16 cellular contexts compared by ENCODE assay signal in genomic region chr12:84730561-84731162, GRCh38.
A peak's percentile ranks its signal among the peaks of the same experiment; 100 is the strongest.
DNase-seq lines count a peak whose midpoint lies in the region; ATAC-seq and TF ChIP-seq lines count a peak whose summit lies in the region.
"Had no signal": no experiment of that assay in that cellular context is flagged by ENCODE, and none has a peak within 500 bp of the region (broad histone marks: within the 10 kb centered on the region; RNA-seq: fewer than 3 reads in every experiment).

No MANE protein-coding gene starts in this region.

- ATAC-seq in stimulated activated naive CD8-positive, alpha-beta T cell treated with anti-CD3 and anti-CD28 coated beads, Interleukin-15, amount 100 ng/mL, for 72 hours = no peak
- ATAC-seq: A549; CD8-positive, alpha-beta T cell had no signal

- DNase-seq in ELF-1 (ENCODE audit: low read depth, low spot score) (peak; percentile 39), NT2/D1 (ENCODE audit: low read depth, low spot score) (peak; percentile 18), endodermal cell (peak; percentile 56), mesothelial cell of epicardium (ENCODE audit: low spot score in 2 of 2, unreplicated experiment in 2 of 2) (no peak), NCI-H2171 (lab: John Stamatoyannopoulos, UW) (no peak), inferior parietal cortex (ENCODE audit: extremely low spot score) (no peak)
- DNase-seq in stimulated activated naive CD8-positive, alpha-beta T cell treated with anti-CD3 and anti-CD28 coated beads, Interleukin-15, amount 100 ng/mL, for 72 hours = no peak
- DNase-seq: CD8-positive, alpha-beta T cell; IMR-90; NCI-H187 treated with DMSO at 0.1 percent for 48 hours; NCI-H526 treated with DMSO at 0.1 percent for 48 hours; NK-92 treated with Interleukin-12 subunit alpha and Interleukin-12 subunit beta, amount 100 ng/mL, for 24 hours; RPMI8226; SIG-M5 had no signal

- no peak overlapping the region for H3K4me3 Mint-ChIP-seq in endodermal cell
- H3K4me3 Mint-ChIP-seq in mesothelial cell of epicardium = no peak overlapping the region
- no peak overlapping the region for H3K4me3 Mint-ChIP-seq in stimulated activated naive CD8-positive, alpha-beta T cell treated with anti-CD3 and anti-CD28 coated beads, Interleukin-15, amount 100 ng/mL, for 72 hours
- H3K4me3 Mint-ChIP-seq: CD8-positive, alpha-beta T cell had no signal

- H3K27ac Mint-ChIP-seq in endodermal cell (no peak overlapping the region), mesothelial cell of epicardium (peak overlapping the region; percentile 23)
- no peak overlapping the region for H3K27ac Mint-ChIP-seq in stimulated activated naive CD8-positive, alpha-beta T cell treated with anti-CD3 and anti-CD28 coated beads, Interleukin-15, amount 100 ng/mL, for 72 hours
- H3K27ac Mint-ChIP-seq: CD8-positive, alpha-beta T cell had no signal

- H3K4me3 ChIP-seq in NT2/D1 (ENCODE audit: insufficient read length, low read depth) = no peak overlapping the region
- H3K4me3 ChIP-seq in endodermal cell (ENCODE audit: low read length) = no peak overlapping the region
- H3K4me3 ChIP-seq: A549, BLaER1 had no signal

- H3K9ac ChIP-seq in NT2/D1 (ENCODE audit: insufficient read length, low read depth) (no peak overlapping the region), endodermal cell (ENCODE audit: extremely low read depth, low read length, poor library complexity, severe bottlenecking) (no peak overlapping the region)
- H3K9ac ChIP-seq: BLaER1 had no signal

- TF ChIP-seq CTCF in endodermal cell (conservative IDR thresholded peaks at IDR 0.05) (no peak), mesothelial cell of epicardium (IDR thresholded peaks at IDR 0.05; ENCODE audit: unreplicated experiment) (no peak)

- 62 to 77% methylated on average over 2 to 3 of the region's 3 CpGs for WGBS in endodermal cell (ENCODE audit: insufficient coverage in 1 of 2, insufficient read length in 1 of 2), 2 experiments

- no peaks in the 10 kb centered on the region for H3K36me3 ChIP-seq in NT2/D1 (ENCODE audit: insufficient read depth, insufficient read length, low read length)
- no peaks in the 10 kb centered on the region for H3K36me3 ChIP-seq in endodermal cell (ENCODE audit: control insufficient read depth, insufficient read depth, low read length)
- H3K36me3 ChIP-seq: BLaER1 had no signal

- no peaks in the 10 kb centered on the region for H3K9me3 Mint-ChIP-seq in endodermal cell
- peaks cover 15% of the 10 kb centered on the region for H3K9me3 Mint-ChIP-seq in mesothelial cell of epicardium
- no peaks in the 10 kb centered on the region for H3K9me3 Mint-ChIP-seq in stimulated activated naive CD8-positive, alpha-beta T cell treated with anti-CD3 and anti-CD28 coated beads, Interleukin-15, amount 100 ng/mL, for 72 hours

- no peaks in the 10 kb centered on the region for H3K4me1 ChIP-seq in NT2/D1 (ENCODE audit: insufficient read depth, insufficient read length)
- H3K4me1 ChIP-seq in endodermal cell (ENCODE audit: control insufficient read depth, insufficient read depth, low read length) = no peaks in the 10 kb centered on the region
- H3K4me1 ChIP-seq: A549, BLaER1 had no signal

- H3K36me3 Mint-ChIP-seq in endodermal cell (ENCODE audit: low read depth) (no peaks in the 10 kb centered on the region), mesothelial cell of epicardium (peaks cover 3% of the 10 kb centered on the region)
- H3K36me3 Mint-ChIP-seq: CD8-positive, alpha-beta T cell had no signal

- H3K27me3 ChIP-seq in NT2/D1 (ENCODE audit: insufficient read depth, insufficient read length) = no peaks in the 10 kb centered on the region
- no peaks in the 10 kb centered on the region for H3K27me3 ChIP-seq in endodermal cell (ENCODE audit: control insufficient read depth, insufficient read depth, low read length, poor library complexity, severe bottlenecking)
- H3K27me3 ChIP-seq: BLaER1 had no signal

- H3K4me1 Mint-ChIP-seq in endodermal cell = peaks cover 10% of the 10 kb centered on the region
- H3K4me1 Mint-ChIP-seq in mesothelial cell of epicardium = peaks cover 43% of the 10 kb centered on the region
- H3K4me1 Mint-ChIP-seq in stimulated activated naive CD8-positive, alpha-beta T cell treated with anti-CD3 and anti-CD28 coated beads, Interleukin-15, amount 100 ng/mL, for 72 hours = no peaks in the 10 kb centered on the region

- no peaks in the 10 kb centered on the region for H3K27me3 Mint-ChIP-seq in endodermal cell (ENCODE audit: insufficient read depth)
- no peaks in the 10 kb centered on the region for H3K27me3 Mint-ChIP-seq in mesothelial cell of epicardium (ENCODE audit: low read depth)
- H3K27me3 Mint-ChIP-seq in stimulated activated naive CD8-positive, alpha-beta T cell treated with anti-CD3 and anti-CD28 coated beads, Interleukin-15, amount 100 ng/mL, for 72 hours = no peaks in the 10 kb centered on the region

- no peak overlapping the region for H3K27ac ChIP-seq in endodermal cell (ENCODE audit: low read depth, low read length)
- H3K27ac ChIP-seq: A549, BLaER1 had no signal

- H3K9me3 ChIP-seq in NT2/D1 (ENCODE audit: insufficient read depth, low read length) (no peaks in the 10 kb centered on the region), endodermal cell (ENCODE audit: control insufficient read depth, low read length) (no peaks in the 10 kb centered on the region)
- H3K9me3 ChIP-seq: A549, BLaER1 had no signal

Comparison
In these comparisons a context has a peak if more than half of its experiments do, and no peak if none do; other contexts are left out.
1. DNase-seq: peak in ELF-1 (single experiment), NT2/D1 (single experiment) and endodermal cell (single experiment); none in mesothelial cell of epicardium (0 of 2), NCI-H2171 (single experiment), inferior parietal cortex (single experiment) and stimulated activated naive CD8-positive, alpha-beta T cell treated with anti-CD3 and anti-CD28 coated beads, Interleukin-15, amount 100 ng/mL, for 72 hours (0 of 2).